ENCODE assay signal across 11 cellular contexts in the genomic region with DNA sequence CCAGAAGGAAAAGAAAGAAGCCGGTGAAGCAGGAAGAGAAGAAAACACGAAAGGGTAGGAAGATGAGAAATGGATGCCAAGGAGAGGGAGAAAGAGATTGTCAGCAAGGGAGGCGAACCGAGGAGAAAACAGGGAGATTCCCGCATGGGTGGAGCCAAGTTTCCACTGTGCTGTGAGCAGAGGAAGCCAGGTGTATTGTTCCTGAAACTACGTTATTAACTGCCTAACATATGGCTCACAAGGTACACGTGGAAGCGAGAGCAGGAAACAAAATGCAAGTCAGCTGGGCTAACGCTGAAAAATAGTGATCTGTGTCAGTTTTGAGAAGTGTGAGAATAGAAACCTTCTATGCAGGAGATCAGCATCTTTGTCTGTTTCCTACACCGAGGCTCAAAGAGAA.
A peak's percentile ranks its signal among the peaks of the same experiment; 100 is the strongest.
DNase-seq lines count a peak whose midpoint lies in the region; ATAC-seq and TF ChIP-seq lines count a peak whose summit lies in the region.
"Had no signal": no experiment of that assay in that cellular context is flagged by ENCODE, and none has a peak within 500 bp of the region (broad histone marks: within the 10 kb centered on the region; RNA-seq: fewer than 3 reads in every experiment).

No MANE protein-coding gene starts in this region.

- in situ Hi-C loops in GM13977 (cut with MboI; ENCODE audit: low pct_unique_long_range_greater_than_20kb, low sequenced_read_pairs, unreplicated experiment) = no loop called here

- TF ChIP-seq CTCF in GM13977 (IDR thresholded peaks at IDR 0.05; ENCODE audit: extremely low read depth, insufficient read depth, missing control alignments) = no peak

- ATAC-seq in GM21360 (IDR thresholded peaks at IDR 0.05; ENCODE audit: unreplicated experiment) (peak; percentile 76), HG03469 (IDR thresholded peaks at IDR 0.05; ENCODE audit: unreplicated experiment) (peak; percentile 75)

- DNase-seq in GM13977 (ENCODE audit: low spot score) (peak; percentile 36), kidney glomerular epithelial cell (lab: John Stamatoyannopoulos, UW) (peak; percentile 38), NCI-H526 (lab: John Stamatoyannopoulos, UW) (no peak), NCI-H128 (lab: John Stamatoyannopoulos, UW; ENCODE audit: unreplicated experiment) (no peak), SHP77 treated with DMSO at 0.1 percent for 48 hours (lab: John Stamatoyannopoulos, UW) (no peak), NCI-H82 treated with DMSO at 0.1 percent for 48 hours (lab: John Stamatoyannopoulos, UW; ENCODE audit: unreplicated experiment) (no peak)
- DNase-seq: activated T-cell treated with anti-CD3 and anti-CD28 coated beads, Interleukin-2, amount 50 U/mL, for 24 hours; central memory CD4-positive, alpha-beta T cell; NCI-H524 had no signal

Comparison
In these comparisons a context has a peak if more than half of its experiments do, and no peak if none do; other contexts are left out.
1. DNase-seq: peak in GM13977 (single experiment) and kidney glomerular epithelial cell (single experiment); none in NCI-H526 (0 of 2), NCI-H128 (single experiment), SHP77 treated with DMSO at 0.1 percent for 48 hours (single experiment) and NCI-H82 treated with DMSO at 0.1 percent for 48 hours (single experiment).